8 cellular contexts compared by ENCODE assay signal in genomic region chr14:21106506-21107359, GRCh38. TPM values are rescaled to one million over a fixed set of nuclear protein-coding genes. Genes with fewer than 3 reads are reported as not detected.
DNase-seq lines count a peak whose midpoint lies in the region; ATAC-seq and TF ChIP-seq lines count a peak whose summit lies in the region.

No MANE protein-coding gene starts in this region.

- no peak overlapping the region for H4K91ac ChIP-seq in IMR-90 (ENCODE audit: insufficient read depth, low read depth, low read length)

- peaks cover 53% of the 10 kb centered on the region for H3K4me1 Mint-ChIP-seq in activated T-cell treated with anti-CD3 and anti-CD28 coated beads, Interleukin-2, amount 50 U/mL, for 72 hours (ENCODE audit: low read depth)
- peaks cover 25 to 31% of the 10 kb centered on the region in 2 donors for H3K4me1 Mint-ChIP-seq in natural killer cell
- H3K4me1 Mint-ChIP-seq in stimulated activated naive B cell treated with anti-CD40 and anti-IgM and Interleukin-4, amounts not matched to agents 10 μg/mL and 1 μg/mL and 100 μg/mL, for 72 hours: peaks cover 26 to 35% of the 10 kb centered on the region in 2 donors

- H3K4me3 ChIP-seq in IMR-90 (ENCODE audit: insufficient read depth, low read depth, low read length) (no peak overlapping the region), OCI-LY7 (ENCODE audit: low read depth, low read length, poor library complexity, severe bottlenecking) (no peak overlapping the region), esophagus squamous epithelium (peak overlapping the region in 1 of 4 donors; percentile 0)

- no peak overlapping the region for H3K56ac ChIP-seq in IMR-90 (ENCODE audit: extremely low read depth, insufficient read depth, low read length)

- H3K36me3 Mint-ChIP-seq in activated T-cell treated with anti-CD3 and anti-CD28 coated beads, Interleukin-2, amount 50 U/mL, for 72 hours (ENCODE audit: insufficient read depth in 2 of 2): no peaks in the 10 kb centered on the region
- no peaks in the 10 kb centered on the region for H3K36me3 Mint-ChIP-seq in natural killer cell
- H3K36me3 Mint-ChIP-seq in stimulated activated naive B cell treated with anti-CD40 and anti-IgM and Interleukin-4, amounts not matched to agents 10 μg/mL and 1 μg/mL and 100 μg/mL, for 72 hours: no peaks in the 10 kb centered on the region

- WGBS in IMR-90 (ENCODE audit: extremely low coverage in 2 of 2, insufficient read length in 1 of 2), 2 experiments: 17% methylated on average over 3 of the region's 13 CpGs; no CpG with 5 or more reads in 1 of the 2 experiments
- 4 to 9% methylated on average over 9 of the region's 13 CpGs for WGBS in esophagus squamous epithelium, 2 donors

- peak; percentile 88 for TF ChIP-seq CTCF in IMR-90 (conservative IDR thresholded peaks at IDR 0.05; ENCODE audit: low read depth, low read length)
- peak; percentile 91 for TF ChIP-seq CTCF in OCI-LY7 (conservative IDR thresholded peaks at IDR 0.05; ENCODE audit: low read length)
- peak; percentile 74 to 90 (median 84) for TF ChIP-seq CTCF in esophagus squamous epithelium (IDR thresholded peaks at IDR 0.05)
- TF ChIP-seq CTCF in natural killer cell (IDR thresholded peaks at IDR 0.05): peak; percentile 78

- H3K27ac ChIP-seq in IMR-90 (ENCODE audit: insufficient read depth, low read length) (peak overlapping the region; percentile 8; the same call in 1 of the 2 replicates), OCI-LY7 (ENCODE audit: low read depth, low read length, poor library complexity, severe bottlenecking) (no peak overlapping the region), esophagus squamous epithelium (peak overlapping the region; percentile 91 to 98 (median 97))

- BruUV-seq in IMR-90 (replicated peaks; lab: Mats Ljungman, UMichigan) (no TSS peak), OCI-LY7 (replicated peaks; lab: Mats Ljungman, UMichigan) (no TSS peak)

- H3K27ac Mint-ChIP-seq in activated T-cell treated with anti-CD3 and anti-CD28 coated beads, Interleukin-2, amount 50 U/mL, for 72 hours: peak overlapping the region; percentile 27
- peak overlapping the region; percentile 28 to 62 for H3K27ac Mint-ChIP-seq in natural killer cell
- peak overlapping the region; percentile 62 for H3K27ac Mint-ChIP-seq in stimulated activated naive B cell treated with anti-CD40 and anti-IgM and Interleukin-4, amounts not matched to agents 10 μg/mL and 1 μg/mL and 100 μg/mL, for 72 hours

- intact Hi-C loops in IMR-90 (cut with micrococcal nuclease) (loop anchor here (5.0 kb wide), 1 partner anchor 409 kb away; no protein-coding TSS in a partner anchor), OCI-LY7 (cut with micrococcal nuclease; ENCODE audit: unreplicated experiment) (loop anchor here (10.0 kb wide), 1 partner anchor 422 kb away; the partner anchor contains the start of genes ANG and RNASE4), esophagus squamous epithelium (cut with DNase I) (no loop called here), natural killer cell (cut with micrococcal nuclease) (loop anchor here (1.0 kb wide), 1 partner anchor 14 kb away; no protein-coding TSS in a partner anchor)

- H3K79me1 ChIP-seq in IMR-90 (ENCODE audit: low read depth in 1 of 2, low read length in 2 of 2): no peaks in the 10 kb centered on the region

- no peaks in the 10 kb centered on the region for H3K27me3 Mint-ChIP-seq in activated T-cell treated with anti-CD3 and anti-CD28 coated beads, Interleukin-2, amount 50 U/mL, for 72 hours (ENCODE audit: low read depth)
- H3K27me3 Mint-ChIP-seq in natural killer cell (ENCODE audit: low read depth in 2 of 2): peaks cover 0 to 4% of the 10 kb centered on the region in 2 donors
- peaks cover 3 to 9% of the 10 kb centered on the region in 2 donors for H3K27me3 Mint-ChIP-seq in stimulated activated naive B cell treated with anti-CD40 and anti-IgM and Interleukin-4, amounts not matched to agents 10 μg/mL and 1 μg/mL and 100 μg/mL, for 72 hours

- H3K9ac ChIP-seq in IMR-90 (ENCODE audit: low read depth, low read length): 0 out of 2 replicates have a peak overlapping the region, but pooled peaks have one; percentile 2

- H3K4ac ChIP-seq in IMR-90 (ENCODE audit: low read depth, low read length): peak overlapping the region; percentile 29

- dilution Hi-C loops in IMR-90 (cut with HindIII; ENCODE audit: low sequenced_read_pairs, unreplicated experiment): no loop called here

- DNase-seq in CMK (ENCODE audit: low read depth): peak; percentile 30
- peak; percentile 68 for DNase-seq in IMR-90
- DNase-seq in OCI-LY7 (ENCODE audit: low spot score): peak; percentile 78
- DNase-seq in activated T-cell treated with anti-CD3 and anti-CD28 coated beads, Interleukin-2, amount 50 U/mL, for 72 hours: peak; percentile 81 to 82
- no peak for DNase-seq in esophagus squamous epithelium (lab: John Stamatoyannopoulos, UW)
- peak; percentile 68 for DNase-seq in natural killer cell
- peak; percentile 63 for DNase-seq in stimulated activated naive B cell treated with anti-CD40 and anti-IgM and Interleukin-4, amounts not matched to agents 10 μg/mL and 1 μg/mL and 100 μg/mL, for 72 hours

- H3K36me3 ChIP-seq in IMR-90 (ENCODE audit: control insufficient read depth, insufficient read depth, low read length): no peaks in the 10 kb centered on the region
- no peaks in the 10 kb centered on the region for H3K36me3 ChIP-seq in OCI-LY7 (ENCODE audit: insufficient read depth, low read length)
- no peaks in the 10 kb centered on the region for H3K36me3 ChIP-seq in esophagus squamous epithelium

- H3K9me2 ChIP-seq in OCI-LY7 (ENCODE audit: insufficient read depth, low read length): no peaks in the 10 kb centered on the region

- no peaks in the 10 kb centered on the region; the same call in 1 of the 2 replicates for H3K9me1 ChIP-seq in IMR-90 (ENCODE audit: insufficient read depth, low read length)

- no peak overlapping the region for H3K18ac ChIP-seq in IMR-90 (ENCODE audit: low read depth, low read length)

- POLR2A ChIA-PET in IMR-90 (lab: Charles Lee; ENCODE audit: unreplicated experiment): no interaction called here
- POLR2A ChIA-PET in OCI-LY7 (lab: Charles Lee): no interaction called here

- H4K20me1 ChIP-seq in IMR-90 (ENCODE audit: insufficient read depth, low read length) (no peaks in the 10 kb centered on the region), OCI-LY7 (ENCODE audit: insufficient read depth, low read length) (no peaks in the 10 kb centered on the region)

- TF ChIP-seq POLR2A in IMR-90 (IDR thresholded peaks at IDR 0.05; ENCODE audit: low read depth, low read length): no peak
- peak in 1 of 4 donors; percentile 10 for TF ChIP-seq POLR2A in esophagus squamous epithelium (IDR thresholded peaks at IDR 0.05)

- peak; percentile 74 for TF ChIP-seq RAD21 in IMR-90 (IDR thresholded peaks at IDR 0.05; ENCODE audit: low read length)

- H3K4me2 ChIP-seq in IMR-90 (ENCODE audit: low read depth, low read length) (peak overlapping the region; percentile 14; the same call in 1 of the 2 replicates), OCI-LY7 (ENCODE audit: low read length) (peak overlapping the region; percentile 33)

- no peaks in the 10 kb centered on the region for H3K9me3 Mint-ChIP-seq in activated T-cell treated with anti-CD3 and anti-CD28 coated beads, Interleukin-2, amount 50 U/mL, for 72 hours
- H3K9me3 Mint-ChIP-seq in natural killer cell: no peaks in the 10 kb centered on the region
- H3K9me3 Mint-ChIP-seq in stimulated activated naive B cell treated with anti-CD40 and anti-IgM and Interleukin-4, amounts not matched to agents 10 μg/mL and 1 μg/mL and 100 μg/mL, for 72 hours: no peaks in the 10 kb centered on the region

- in situ Hi-C loops in IMR-90 (cut with MboI; ENCODE audit: low sequenced_read_pairs): no loop called here

- peak overlapping the region; percentile 73 for H2AFZ ChIP-seq in IMR-90 (replicated peaks; ENCODE audit: low read length, poor library complexity)
- peak overlapping the region; percentile 84 for H2AFZ ChIP-seq in OCI-LY7 (ENCODE audit: low read length)

- H4K5ac ChIP-seq in IMR-90 (ENCODE audit: low read depth, low read length): no peak overlapping the region; the same call in 1 of the 2 replicates

- no peak overlapping the region for H2BK20ac ChIP-seq in IMR-90 (ENCODE audit: low read depth, low read length)

- H3K9me3 ChIP-seq in IMR-90 (ENCODE audit: control insufficient read depth, insufficient read depth, low read length) (no peaks in the 10 kb centered on the region), OCI-LY7 (ENCODE audit: low read length) (no peaks in the 10 kb centered on the region), esophagus squamous epithelium (no peaks in the 10 kb centered on the region)

- CTCF ChIA-PET in IMR-90 (lab: Yijun Ruan, JAX): interaction anchor here (0.6 to 4.2 kb wide), 5 partner anchors 14 to 99 kb away, joined by 3 to 44 read pairs (median 4); no protein-coding TSS in a partner anchor
- CTCF ChIA-PET in OCI-LY7 (lab: Charles Lee; ENCODE audit: unreplicated experiment): no interaction called here

- H3K27me3 ChIP-seq in IMR-90 (ENCODE audit: control insufficient read depth, insufficient read depth, low read length) (no peaks in the 10 kb centered on the region), esophagus squamous epithelium (no peaks in the 10 kb centered on the region)

- H2AK5ac ChIP-seq in IMR-90 (ENCODE audit: low read depth, low read length): no peak overlapping the region

- ATAC-seq in IMR-90 (ENCODE audit: low read depth) (peak; percentile 16; the same call in 1 of the 2 replicates), natural killer cell (no peak), HG03565 (IDR thresholded peaks at IDR 0.05; ENCODE audit: unreplicated experiment) (no peak)
- ATAC-seq in activated T-cell treated with anti-CD3 and anti-CD28 coated beads, Interleukin-2, amount 50 U/mL, for 72 hours (replicated peaks in 1 of 2): no peak
- peak; percentile 19 to 24 for ATAC-seq in stimulated activated naive B cell treated with anti-CD40 and anti-IgM and Interleukin-4, amounts not matched to agents 10 μg/mL and 1 μg/mL and 100 μg/mL, for 72 hours (replicated peaks)

- no peak overlapping the region for H2AK9ac ChIP-seq in IMR-90 (replicated peaks; ENCODE audit: low read depth, low read length, poor library complexity)

- no peak overlapping the region for H3K14ac ChIP-seq in IMR-90 (replicated peaks; ENCODE audit: low read depth, low read length)

- no peaks in the 10 kb centered on the region for H3K79me2 ChIP-seq in OCI-LY7 (ENCODE audit: insufficient read depth, low read depth, low read length)

- H4K8ac ChIP-seq in IMR-90 (ENCODE audit: low read depth in 2 of 2, low read length in 2 of 2): peak overlapping the region; percentile 7 to 52; a peak in 2 of 4 replicates

- peak overlapping the region in 1 of 2 donors; percentile 41 for H3K4me3 Mint-ChIP-seq in activated T-cell treated with anti-CD3 and anti-CD28 coated beads, Interleukin-2, amount 50 U/mL, for 72 hours
- H3K4me3 Mint-ChIP-seq in natural killer cell: peak overlapping the region; percentile 65
- H3K4me3 Mint-ChIP-seq in stimulated activated naive B cell treated with anti-CD40 and anti-IgM and Interleukin-4, amounts not matched to agents 10 μg/mL and 1 μg/mL and 100 μg/mL, for 72 hours: peak overlapping the region; percentile 47 to 61

- no peak overlapping the region for H3K23ac ChIP-seq in IMR-90 (ENCODE audit: low read depth, low read length)

- no peak overlapping the region for H2BK15ac ChIP-seq in IMR-90 (ENCODE audit: low read depth, low read length)

- no peak overlapping the region for H2BK120ac ChIP-seq in IMR-90 (ENCODE audit: low read depth, low read length)

- H2BK5ac ChIP-seq in IMR-90 (ENCODE audit: low read depth, low read length, poor library complexity, severe bottlenecking): no peak overlapping the region

- H3K4me1 ChIP-seq in IMR-90 (ENCODE audit: control insufficient read depth, insufficient read depth, low read length): peaks cover 4% of the 10 kb centered on the region
- H3K4me1 ChIP-seq in OCI-LY7 (ENCODE audit: insufficient read depth, low read length, poor library complexity, severe bottlenecking): peaks cover 37% of the 10 kb centered on the region
- H3K4me1 ChIP-seq in esophagus squamous epithelium: peaks cover 35 to 77% (median 43%) of the 10 kb centered on the region in 3 donors

RNA-seq across cellular contexts. Expression of gene TMEM253, which starts 5.9 kb away (rescaled TPM):
- total RNA-seq in IMR-90 (2012; rRNA removed): not detected in 2 replicates
- 0.07 TPM in 1 of 2 replicates, not detected in the other for polyA plus RNA-seq in IMR-90 (2012; rRNA removed)
- polyA plus RNA-seq in IMR-90 (2012; cell fraction: cytosol; rRNA removed): 0.06 TPM in 1 of 2 replicates, not detected in the other
- polyA plus RNA-seq in IMR-90 (2012; cell fraction: nucleus; rRNA removed; ENCODE audit: low replicate concordance): 0.16 and 0.32 TPM in 2 replicates
- total RNA-seq in OCI-LY7 (2014; rRNA removed; shearing (Covaris generic)): 1.2 TPM in 1 of 2 replicates, not detected in the other
- total RNA-seq in OCI-LY7 (2022): 0.88 and 0.89 TPM in 2 replicates
- total RNA-seq in activated T-cell treated with anti-CD3 and anti-CD28 coated beads, Interleukin-2, amount 50 U/mL, for 72 hours: under 1 TPM in 1 of 2 donors, not detected in 1; 0.35 TPM
- 1 to 10 TPM in 1 of 4 donors, under 1 TPM in 1, not detected in 2; 0.95 to 1.5 TPM for total RNA-seq in esophagus squamous epithelium
- under 1 TPM in 1 of 3 donors, not detected in 2; 0.40 TPM for total RNA-seq in natural killer cell

RNA-seq across cellular contexts. Expression of gene ZNF219, which starts 8.3 kb away (rescaled TPM):
- 0.83 and 0.90 TPM in 2 replicates for total RNA-seq in IMR-90 (2012; rRNA removed)
- polyA plus RNA-seq in IMR-90 (2012; rRNA removed): 3.8 and 4.6 TPM in 2 replicates
- 2.6 and 6.7 TPM in 2 replicates for polyA plus RNA-seq in IMR-90 (2012; cell fraction: cytosol; rRNA removed)
- 15.6 and 20.5 TPM in 2 replicates for polyA plus RNA-seq in IMR-90 (2012; cell fraction: nucleus; rRNA removed; ENCODE audit: low replicate concordance)
- total RNA-seq in OCI-LY7 (2014; rRNA removed; shearing (Covaris generic)): 5.2 and 9.8 TPM in 2 replicates
- total RNA-seq in OCI-LY7 (2022): 13.2 and 15.5 TPM in 2 replicates
- 10 to 100 TPM; 11.2 to 12.4 TPM for total RNA-seq in activated T-cell treated with anti-CD3 and anti-CD28 coated beads, Interleukin-2, amount 50 U/mL, for 72 hours
- total RNA-seq in esophagus squamous epithelium: 10 to 100 TPM; 47.1 to 68.3 (median 61.3) TPM
- total RNA-seq in natural killer cell: 1 to 10 TPM; 5.6 to 8.4 (median 7.7) TPM

RNA-seq across cellular contexts. Expression of gene ARHGEF40, which starts 36.6 kb away (rescaled TPM):
- 16.1 and 18.1 TPM in 2 replicates for total RNA-seq in IMR-90 (2012; rRNA removed)
- polyA plus RNA-seq in IMR-90 (2012; rRNA removed): 58.4 and 62.8 TPM in 2 replicates
- polyA plus RNA-seq in IMR-90 (2012; cell fraction: cytosol; rRNA removed): 39.2 and 43.6 TPM in 2 replicates
- polyA plus RNA-seq in IMR-90 (2012; cell fraction: nucleus; rRNA removed; ENCODE audit: low replicate concordance): 101 and 167 TPM in 2 replicates
- total RNA-seq in OCI-LY7 (2014; rRNA removed; shearing (Covaris generic)): 1.3 and 4.3 TPM in 2 replicates
- 2.0 TPM in 2 replicates for total RNA-seq in OCI-LY7 (2022)
- under 1 TPM; 0.26 to 0.37 TPM for total RNA-seq in activated T-cell treated with anti-CD3 and anti-CD28 coated beads, Interleukin-2, amount 50 U/mL, for 72 hours
- total RNA-seq in esophagus squamous epithelium: 10 to 100 TPM in 1 of 4 donors, 1 to 10 TPM in 3; 1.3 to 10.3 (median 3.6) TPM
- total RNA-seq in natural killer cell: 1 to 10 TPM; 4.4 to 6.9 (median 6.0) TPM

RNA-seq across cellular contexts. Expression of gene RNASE8, which starts 49.1 kb away (rescaled TPM):
- total RNA-seq in IMR-90 (2012; rRNA removed) (not detected in 2 replicates), OCI-LY7 (2022) (not detected in 2 replicates), esophagus squamous epithelium (not detected), natural killer cell (not detected)
- not detected in 2 replicates for polyA plus RNA-seq in IMR-90 (2012; rRNA removed)
- not detected in 2 replicates for polyA plus RNA-seq in IMR-90 (2012; cell fraction: cytosol; rRNA removed)
- polyA plus RNA-seq in IMR-90 (2012; cell fraction: nucleus; rRNA removed; ENCODE audit: low replicate concordance): not detected in 2 replicates
- total RNA-seq in OCI-LY7 (2014; rRNA removed; shearing (Covaris generic)): not detected in 2 replicates
- total RNA-seq in activated T-cell treated with anti-CD3 and anti-CD28 coated beads, Interleukin-2, amount 50 U/mL, for 72 hours: not detected

RNA-seq across cellular contexts. Expression of gene OR5AU1, which starts 49.1 kb away (rescaled TPM):
- total RNA-seq in IMR-90 (2012; rRNA removed): not detected in 2 replicates
- polyA plus RNA-seq in IMR-90 (2012; rRNA removed): not detected in 2 replicates
- not detected in 2 replicates for polyA plus RNA-seq in IMR-90 (2012; cell fraction: cytosol; rRNA removed)
- not detected in 2 replicates for polyA plus RNA-seq in IMR-90 (2012; cell fraction: nucleus; rRNA removed; ENCODE audit: low replicate concordance)
- total RNA-seq in OCI-LY7 (2014; rRNA removed; shearing (Covaris generic)): not detected in 2 replicates
- not detected in 2 replicates for total RNA-seq in OCI-LY7 (2022)
- not detected for total RNA-seq in activated T-cell treated with anti-CD3 and anti-CD28 coated beads, Interleukin-2, amount 50 U/mL, for 72 hours
- not detected for total RNA-seq in esophagus squamous epithelium
- not detected for total RNA-seq in natural killer cell

Comparison
In these comparisons a context has a peak if more than half of its experiments do, and no peak if none do; other contexts are left out.
1. ATAC-seq: peak in IMR-90 (single experiment) and stimulated activated naive B cell treated with anti-CD40 and anti-IgM and Interleukin-4, amounts not matched to agents 10 μg/mL and 1 μg/mL and 100 μg/mL, for 72 hours (2 of 2); none in activated T-cell treated with anti-CD3 and anti-CD28 coated beads, Interleukin-2, amount 50 U/mL, for 72 hours (0 of 2), natural killer cell (0 of 3) and HG03565 (single experiment).
2. Peak in every context shown above with its lines, with median percentiles within 50 percentile points of each other: CTCF ChIP-seq and H3K27ac Mint-ChIP-seq.